1 cellular context compared by ENCODE assay signal in genomic region chr16:75660321-75660720, GRCh38.
A peak's percentile ranks its signal among the peaks of the same experiment; 100 is the strongest.
TF ChIP-seq lines count a peak whose summit lies in the region.

No MANE protein-coding gene starts in this region.

TF ChIP-seq in HepG2, 621 proteins besides CTCF, POLR2A, EP300 and RAD21:
- TF ChIP-seq NFE2 (CRISPR knock-in tag; IDR thresholded peaks at IDR 0.05): no peak
- no peak for TF ChIP-seq ZNF557 (CRISPR knock-in tag; IDR thresholded peaks at IDR 0.05)
- no peak for TF ChIP-seq ATF4 (CRISPR knock-in tag; IDR thresholded peaks at IDR 0.05)
- peak; percentile 21; the same call in 1 of the 2 replicates for TF ChIP-seq POLR2G (IDR thresholded peaks at IDR 0.05; ENCODE audit: low read depth, low read length)
